ENCODE assay signal across 9 cellular contexts in genomic region chr11:78138281-78138680, GRCh38. TPM values are rescaled to one million over a fixed set of nuclear protein-coding genes. Genes with fewer than 3 reads are reported as not detected.
DNase-seq lines count a peak whose midpoint lies in the region; ATAC-seq, FAIRE-seq and TF ChIP-seq lines count a peak whose summit lies in the region.
"Had no signal": no experiment of that assay in that cellular context is flagged by ENCODE, and none has a peak within 500 bp of the region (broad histone marks: within the 10 kb centered on the region; RNA-seq: fewer than 3 reads in every experiment).

No MANE protein-coding gene starts in this region.

- no peak for FAIRE-seq in D721Med (lab: Jason Lieb, UNC)

- peaks cover 23% of the 10 kb centered on the region for H3K4me1 ChIP-seq in lower lobe of right lung
- H3K4me1 ChIP-seq in heart right ventricle = peaks cover 0 to 27% (median 18%) of the 10 kb centered on the region in 9 donors

- no peaks in the 10 kb centered on the region for H3K9me3 ChIP-seq in lower lobe of right lung
- H3K9me3 ChIP-seq in heart right ventricle = no peaks in the 10 kb centered on the region

- ATAC-seq in activated naive CD8-positive, alpha-beta T cell treated with anti-CD3 and anti-CD28 coated beads, Interleukin-2, amount 50 U/mL, for 24 hours = no peak
- ATAC-seq in lower lobe of right lung (no peak), heart right ventricle (no peak), HG03457 (IDR thresholded peaks at IDR 0.05; ENCODE audit: unreplicated experiment) (no peak)

- H3K4me1 Mint-ChIP-seq in HFFc6 (ENCODE audit: low read depth) = peaks cover 43% of the 10 kb centered on the region
- H3K4me1 Mint-ChIP-seq in activated naive CD8-positive, alpha-beta T cell treated with anti-CD3 and anti-CD28 coated beads, Interleukin-2, amount 50 U/mL, for 24 hours = peaks cover 38% of the 10 kb centered on the region

- intact Hi-C loops in lower lobe of right lung (cut with DNase I) (no loop called here), heart right ventricle (cut with DNase I) (loop anchor here in 4 of 10 donors (2.0 to 10.0 kb wide), 5 partner anchors 49 to 424 kb away; partner anchors contain the start of genes KCTD21 (in 3 of the 4), USP35 (in 3 of the 4) and NDUFC2 (in 1 of the 4))

- no peaks in the 10 kb centered on the region for H3K27me3 ChIP-seq in lower lobe of right lung (ENCODE audit: low read depth)
- H3K27me3 ChIP-seq in heart right ventricle = no peaks in the 10 kb centered on the region

- peak overlapping the region; percentile 99 for H3K4me3 Mint-ChIP-seq in HFFc6
- H3K4me3 Mint-ChIP-seq in activated naive CD8-positive, alpha-beta T cell treated with anti-CD3 and anti-CD28 coated beads, Interleukin-2, amount 50 U/mL, for 24 hours = peak overlapping the region; percentile 84

- WGBS in heart right ventricle, 2 donors = 93 to 95% methylated on average over 4 of the region's 4 CpGs

- no peaks in the 10 kb centered on the region for H3K9me3 Mint-ChIP-seq in HFFc6
- H3K9me3 Mint-ChIP-seq in activated naive CD8-positive, alpha-beta T cell treated with anti-CD3 and anti-CD28 coated beads, Interleukin-2, amount 50 U/mL, for 24 hours = no peaks in the 10 kb centered on the region

- peaks cover 31% of the 10 kb centered on the region for H3K36me3 Mint-ChIP-seq in HFFc6 (ENCODE audit: low read depth)
- H3K36me3 Mint-ChIP-seq in activated naive CD8-positive, alpha-beta T cell treated with anti-CD3 and anti-CD28 coated beads, Interleukin-2, amount 50 U/mL, for 24 hours (ENCODE audit: low read depth) = peaks cover 42% of the 10 kb centered on the region

- H3K27ac Mint-ChIP-seq in HFFc6 = peak overlapping the region; percentile 97
- peak overlapping the region; percentile 92 for H3K27ac Mint-ChIP-seq in activated naive CD8-positive, alpha-beta T cell treated with anti-CD3 and anti-CD28 coated beads, Interleukin-2, amount 50 U/mL, for 24 hours

- no peak for TF ChIP-seq CTCF in AG10803 (conservative IDR thresholded peaks at IDR 0.05; ENCODE audit: low read length)
- TF ChIP-seq CTCF in HFFc6 (IDR thresholded peaks at IDR 0.05) = no peak
- no peak for TF ChIP-seq CTCF in lower lobe of right lung (IDR thresholded peaks at IDR 0.05)
- TF ChIP-seq CTCF in heart right ventricle (IDR thresholded peaks at IDR 0.05) = no peak
- no peak for TF ChIP-seq CTCF in D721Med (IDR thresholded peaks at IDR 0.05; ENCODE audit: insufficient read depth, missing control alignments)

- H3K27ac ChIP-seq in lower lobe of right lung (no peak overlapping the region), heart right ventricle (no peak overlapping the region)

- DNase-seq in AG10803 (ENCODE audit: low read depth) (no peak), HFFc6 (peak; percentile 22), lower lobe of right lung (no peak), NCI-H345 treated with DMSO at 0.1 percent for 48 hours (lab: John Stamatoyannopoulos, UW; ENCODE audit: unreplicated experiment) (no peak), heart right ventricle (no peak), D721Med (ENCODE audit: insufficient read length, low spot score) (no peak)
- no peak for DNase-seq in activated naive CD8-positive, alpha-beta T cell treated with anti-CD3 and anti-CD28 coated beads, Interleukin-2, amount 50 U/mL, for 24 hours
- DNase-seq: SHP77 had no signal

- H3K27me3 Mint-ChIP-seq in HFFc6 (ENCODE audit: insufficient read depth) = peaks cover 1% of the 10 kb centered on the region; the same call in 1 of the 2 replicates
- no peaks in the 10 kb centered on the region for H3K27me3 Mint-ChIP-seq in activated naive CD8-positive, alpha-beta T cell treated with anti-CD3 and anti-CD28 coated beads, Interleukin-2, amount 50 U/mL, for 24 hours

- peak overlapping the region; percentile 94 for H3K4me3 ChIP-seq in AG10803 (ENCODE audit: low read length)
- peak overlapping the region; percentile 91 for H3K4me3 ChIP-seq in lower lobe of right lung
- peak overlapping the region in 4 of 10 donors; percentile 64 to 92 (median 72) for H3K4me3 ChIP-seq in heart right ventricle

- H3K36me3 ChIP-seq in lower lobe of right lung (no peaks in the 10 kb centered on the region), heart right ventricle (peaks cover 0 to 32% (median 0%) of the 10 kb centered on the region in 9 donors)

RNA-seq across cellular contexts. Expression of gene ALG8, which starts 1.1 kb away (rescaled TPM):
- total RNA-seq in HFFc6 (2021; fragmentation: NEBNext Ultra II Directional; extraction: Animal tissue kit (Norgen Biotek cat#: 25700)) = 10 to 100 TPM; 62.0 to 84.0 (median 69.8) TPM
- 32.6 TPM for total RNA-seq in lower lobe of right lung
- total RNA-seq in heart right ventricle = 10 to 100 TPM in 9 of 10 donors, 1 to 10 TPM in 1; 9.6 to 19.5 (median 15.5) TPM
- 10 to 100 TPM; 21.1 to 69.1 TPM for polyA plus RNA-seq in heart right ventricle

RNA-seq across cellular contexts. Expression of gene KCTD21, which starts 50.1 kb away (rescaled TPM):
- total RNA-seq in HFFc6 (2021; fragmentation: NEBNext Ultra II Directional; extraction: Animal tissue kit (Norgen Biotek cat#: 25700)) = 10 to 100 TPM; 10.4 to 15.7 (median 12.6) TPM
- total RNA-seq in lower lobe of right lung (10.4 TPM), heart right ventricle (1 to 10 TPM; 4.2 to 9.9 (median 6.7) TPM)
- 1 to 10 TPM; 4.5 to 5.0 TPM for polyA plus RNA-seq in heart right ventricle

RNA-seq across cellular contexts. Expression of gene USP35, which starts 50.4 kb away (rescaled TPM):
- total RNA-seq in HFFc6 (2021; fragmentation: NEBNext Ultra II Directional; extraction: Animal tissue kit (Norgen Biotek cat#: 25700)) = 10 to 100 TPM in 1 of 6 experiments, 1 to 10 TPM in 5; 8.5 to 10.6 (median 9.0) TPM
- total RNA-seq in lower lobe of right lung (6.8 TPM), heart right ventricle (1 to 10 TPM; 3.6 to 6.6 (median 5.2) TPM)
- 1 to 10 TPM; 4.1 to 7.3 TPM for polyA plus RNA-seq in heart right ventricle

RNA-seq across cellular contexts. Expression of gene NDUFC2, which starts 58.6 kb away (rescaled TPM):
- total RNA-seq in HFFc6 (2021; fragmentation: NEBNext Ultra II Directional; extraction: Animal tissue kit (Norgen Biotek cat#: 25700)) = 100 to 1,000 TPM; 330 to 476 (median 410) TPM
- total RNA-seq in lower lobe of right lung = 130 TPM
- 100 to 1,000 TPM; 242 to 400 (median 275) TPM for total RNA-seq in heart right ventricle
- 100 to 1,000 TPM in 1 of 2 donors, 10 to 100 TPM in 1; 69.7 to 294 TPM for polyA plus RNA-seq in heart right ventricle
